11 cellular contexts compared by ENCODE assay signal in the genomic region with DNA sequence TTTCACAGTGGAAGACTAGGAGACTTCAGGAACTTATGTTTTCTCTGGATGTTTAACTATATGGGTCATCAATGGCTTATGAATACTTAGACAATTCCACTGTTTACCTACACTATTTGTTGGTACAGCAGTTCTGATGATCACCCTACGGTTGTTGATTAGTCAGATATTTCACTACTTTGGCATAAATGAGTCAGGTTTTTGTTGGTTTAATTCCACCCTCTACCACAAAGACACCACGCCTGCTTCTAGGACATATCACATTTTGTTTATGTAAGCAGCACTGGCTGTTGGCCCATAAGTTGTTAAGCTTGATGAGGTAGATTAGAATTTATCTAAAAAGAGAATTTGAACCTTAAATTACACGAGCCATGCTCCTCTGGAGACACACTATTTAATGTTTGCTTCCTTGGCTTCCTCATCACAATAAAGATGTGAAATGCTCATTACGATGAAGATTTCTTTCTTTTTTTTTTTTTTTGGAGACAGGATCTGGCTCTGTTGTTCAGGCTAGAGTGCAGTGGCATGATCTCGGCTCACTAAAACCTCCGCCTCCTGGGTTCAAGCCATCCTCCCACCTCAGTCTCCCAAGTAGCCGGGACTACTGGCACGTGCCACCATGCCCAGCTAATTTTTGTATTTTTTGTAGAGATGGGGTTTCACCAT. TPM values are rescaled to one million over a fixed set of nuclear protein-coding genes. Genes with fewer than 3 reads are reported as not detected.
DNase-seq lines count a peak whose midpoint lies in the region; ATAC-seq, FAIRE-seq and TF ChIP-seq lines count a peak whose summit lies in the region.
"Had no signal": no experiment of that assay in that cellular context is flagged by ENCODE, and none has a peak within 500 bp of the region (broad histone marks: within the 10 kb centered on the region; RNA-seq: fewer than 3 reads in every experiment).

No MANE protein-coding gene starts in this region.

- peaks cover 40% of the 10 kb centered on the region for H3K36me3 Mint-ChIP-seq in activated CD8-positive, alpha-beta memory T cell treated with anti-CD3 and anti-CD28 coated beads, Interleukin-2, amount 10 ng/mL, durations not matched to agents 7 days and 5 days

- in situ Hi-C loops in brain microvascular endothelial cell (cut with HindIII; ENCODE audit: low pct_ligation_motif_present, low sequenced_read_pairs), result no loop called here

- no peaks in the 10 kb centered on the region for H3K9me3 Mint-ChIP-seq in activated CD8-positive, alpha-beta memory T cell treated with anti-CD3 and anti-CD28 coated beads, Interleukin-2, amount 10 ng/mL, durations not matched to agents 7 days and 5 days (ENCODE audit: low read depth)

- peak; percentile 58 for DNase-seq in activated CD8-positive, alpha-beta memory T cell treated with anti-CD3 and anti-CD28 coated beads, Interleukin-2, amount 10 ng/mL, durations not matched to agents 7 days and 5 days
- DNase-seq in activated CD8-positive, alpha-beta memory T cell treated with anti-CD3 and anti-CD28 coated beads for 24 hours, result no peak
- DNase-seq in OCI-M1 (lab: John Stamatoyannopoulos, UW) (peak; percentile 36), brain microvascular endothelial cell (peak; percentile 17), NCI-H510A (lab: John Stamatoyannopoulos, UW) (no peak), NCI-H1417 treated with DMSO at 0.1 percent for 48 hours (lab: John Stamatoyannopoulos, UW) (no peak), RCC 7860 (ENCODE audit: low spot score) (no peak)
- DNase-seq: effector CD4-positive, alpha-beta T cell; MV-4-11; right lobe of liver had no signal

- peak overlapping the region; percentile 14 for H3K4me2 ChIP-seq in skeletal muscle satellite cell (ENCODE audit: low read length)

- peak overlapping the region; percentile 45 for H3K27ac Mint-ChIP-seq in activated CD8-positive, alpha-beta memory T cell treated with anti-CD3 and anti-CD28 coated beads, Interleukin-2, amount 10 ng/mL, durations not matched to agents 7 days and 5 days

- H3K27me3 Mint-ChIP-seq in activated CD8-positive, alpha-beta memory T cell treated with anti-CD3 and anti-CD28 coated beads, Interleukin-2, amount 10 ng/mL, durations not matched to agents 7 days and 5 days, result no peaks in the 10 kb centered on the region

- H3K27ac ChIP-seq in brain microvascular endothelial cell, result no peak overlapping the region
- H3K27ac ChIP-seq: right lobe of liver had no signal

- no peak for FAIRE-seq in RCC 7860 (lab: Jason Lieb, UNC)

- no peak overlapping the region for H3K4me3 ChIP-seq in brain microvascular endothelial cell (ENCODE audit: low read depth, low read length)
- H3K4me3 ChIP-seq in skeletal muscle satellite cell (ENCODE audit: low read length), result no peak overlapping the region
- H3K4me3 ChIP-seq: right lobe of liver had no signal

- ATAC-seq in activated CD8-positive, alpha-beta memory T cell treated with anti-CD3 and anti-CD28 coated beads, Interleukin-2, amount 10 ng/mL, durations not matched to agents 7 days and 5 days, result peak; percentile 16

- H3K9ac ChIP-seq in skeletal muscle satellite cell (ENCODE audit: low read depth, low read length), result no peak overlapping the region

- H3K4me1 ChIP-seq in skeletal muscle satellite cell (ENCODE audit: control insufficient read depth, insufficient read depth, low read length), result peaks cover 24% of the 10 kb centered on the region

- no peaks in the 10 kb centered on the region for H3K9me3 ChIP-seq in skeletal muscle satellite cell (replicated peaks; ENCODE audit: low read length)
- H3K9me3 ChIP-seq: right lobe of liver had no signal

- peaks cover 51% of the 10 kb centered on the region for H3K4me1 Mint-ChIP-seq in activated CD8-positive, alpha-beta memory T cell treated with anti-CD3 and anti-CD28 coated beads, Interleukin-2, amount 10 ng/mL, durations not matched to agents 7 days and 5 days

- H3K27me3 ChIP-seq in brain microvascular endothelial cell (replicated peaks), result no peaks in the 10 kb centered on the region
- no peaks in the 10 kb centered on the region for H3K27me3 ChIP-seq in skeletal muscle satellite cell (ENCODE audit: control insufficient read depth, insufficient read depth, low read length)
- H3K27me3 ChIP-seq: right lobe of liver had no signal

- TF ChIP-seq CTCF in brain microvascular endothelial cell (IDR thresholded peaks at IDR 0.05; ENCODE audit: low read depth, low read length, missing control alignments), result no peak

- peaks cover 12% of the 10 kb centered on the region for H3K36me3 ChIP-seq in brain microvascular endothelial cell (replicated peaks)
- H3K36me3 ChIP-seq in skeletal muscle satellite cell (ENCODE audit: insufficient read depth, low read length), result peaks cover 17% of the 10 kb centered on the region

- no peak overlapping the region for H3K4me3 Mint-ChIP-seq in activated CD8-positive, alpha-beta memory T cell treated with anti-CD3 and anti-CD28 coated beads, Interleukin-2, amount 10 ng/mL, durations not matched to agents 7 days and 5 days

- CTCF ChIA-PET in activated CD8-positive, alpha-beta memory T cell treated with anti-CD3 and anti-CD28 coated beads, Interleukin-2, amount 10 ng/mL, durations not matched to agents 7 days and 5 days (lab: Charles Lee), result interaction anchor here (2.3 to 3.3 kb wide), 2 partner anchors 15 to 37 kb away, joined by 9 to 14 read pairs; a partner anchor contains a TSS

RNA-seq across cellular contexts. Expression of a gene that starts 4.3 kb away (rescaled TPM):
- 10 to 100 TPM; 21.3 to 31.8 TPM for total RNA-seq in activated CD8-positive, alpha-beta memory T cell treated with anti-CD3 and anti-CD28 coated beads, Interleukin-2, amount 10 ng/mL, durations not matched to agents 7 days and 5 days
- total RNA-seq in skeletal muscle satellite cell (2012; rRNA removed), result 36.5 and 48.7 TPM in 2 replicates

RNA-seq across cellular contexts. Expression of a gene that starts 6.2 kb away (rescaled TPM):
- total RNA-seq in activated CD8-positive, alpha-beta memory T cell treated with anti-CD3 and anti-CD28 coated beads, Interleukin-2, amount 10 ng/mL, durations not matched to agents 7 days and 5 days, result 10 to 100 TPM; 45.0 to 45.3 TPM
- 7.4 and 7.9 TPM in 2 replicates for total RNA-seq in skeletal muscle satellite cell (2012; rRNA removed)

RNA-seq across cellular contexts. Expression of a gene that starts 37.9 kb away (rescaled TPM):
- 10 to 100 TPM; 43.4 to 47.7 TPM for total RNA-seq in activated CD8-positive, alpha-beta memory T cell treated with anti-CD3 and anti-CD28 coated beads, Interleukin-2, amount 10 ng/mL, durations not matched to agents 7 days and 5 days
- 41.5 and 43.1 TPM in 2 replicates for total RNA-seq in skeletal muscle satellite cell (2012; rRNA removed)

Comparison
In these comparisons a context has a peak if more than half of its experiments do, and no peak if none do; other contexts are left out.
1. DNase-seq: peak in activated CD8-positive, alpha-beta memory T cell treated with anti-CD3 and anti-CD28 coated beads, Interleukin-2, amount 10 ng/mL, durations not matched to agents 7 days and 5 days (single experiment), OCI-M1 (single experiment) and brain microvascular endothelial cell (single experiment); none in activated CD8-positive, alpha-beta memory T cell treated with anti-CD3 and anti-CD28 coated beads for 24 hours (single experiment), NCI-H510A (single experiment), NCI-H1417 treated with DMSO at 0.1 percent for 48 hours (single experiment) and RCC 7860 (single experiment).